ENCODE assay signal across 8 cellular contexts in genomic region chr6:111805511-111806181, GRCh38.
DNase-seq lines count a peak whose midpoint lies in the region; ATAC-seq lines count a peak whose summit lies in the region.

No MANE protein-coding gene starts in this region.

- H3K27me3 ChIP-seq in BLaER1 = no peaks in the 10 kb centered on the region

- peak overlapping the region; percentile 70 for H3K4me2 ChIP-seq in BLaER1

- H3K27ac ChIP-seq in BLaER1 = peak overlapping the region; percentile 37; the same call in 1 of the 2 replicates
- peak overlapping the region; percentile 29 for H3K27ac ChIP-seq in urinary bladder (ENCODE audit: low read depth)

- no peak overlapping the region for H3K4me3 ChIP-seq in BLaER1
- H3K4me3 ChIP-seq in urinary bladder (ENCODE audit: low read depth, low read length) = no peak overlapping the region

- no peak overlapping the region for H3K9ac ChIP-seq in BLaER1

- ATAC-seq in GM19452 (IDR thresholded peaks at IDR 0.05; ENCODE audit: unreplicated experiment) (peak; percentile 51), HG03460 (IDR thresholded peaks at IDR 0.05; ENCODE audit: unreplicated experiment) (peak; percentile 59)

- DNase-seq in activated T-cell treated with anti-CD3 and anti-CD28 coated beads for 4 hours = peak; percentile 48
- DNase-seq in kidney tubule cell (ENCODE audit: low spot score) = peak; percentile 86
- no peak for DNase-seq in germinal center (ENCODE audit: low spot score)
- DNase-seq in NCI-H128 (lab: John Stamatoyannopoulos, UW; ENCODE audit: unreplicated experiment) = no peak

- WGBS in urinary bladder = 75% methylated on average over 7 of the region's 7 CpGs

- H4K20me1 ChIP-seq in BLaER1 = peaks cover 62% of the 10 kb centered on the region

- H3K36me3 ChIP-seq in BLaER1 = peaks cover 46% of the 10 kb centered on the region
- no peaks in the 10 kb centered on the region for H3K36me3 ChIP-seq in urinary bladder (ENCODE audit: insufficient read depth)

- H3K4me1 ChIP-seq in BLaER1 (peaks cover 72% of the 10 kb centered on the region), urinary bladder (ENCODE audit: insufficient read depth) (no peaks in the 10 kb centered on the region)

- H3K9me3 ChIP-seq in BLaER1 = no peaks in the 10 kb centered on the region

Comparison
In these comparisons a context has a peak if more than half of its experiments do, and no peak if none do; other contexts are left out.
1. DNase-seq: peak in activated T-cell treated with anti-CD3 and anti-CD28 coated beads for 4 hours (single experiment) and kidney tubule cell (single experiment); none in germinal center (single experiment) and NCI-H128 (single experiment).